ENCODE assay signal across 19 cellular contexts in genomic region chr4:121863787-121864186, GRCh38. TPM values are rescaled to one million over a fixed set of nuclear protein-coding genes. Genes with fewer than 3 reads are reported as not detected.
A peak's percentile ranks its signal among the peaks of the same experiment; 100 is the strongest.
DNase-seq lines count a peak whose midpoint lies in the region; ATAC-seq and TF ChIP-seq lines count a peak whose summit lies in the region.
"Had no signal": no experiment of that assay in that cellular context is flagged by ENCODE, and none has a peak within 500 bp of the region (broad histone marks: within the 10 kb centered on the region; RNA-seq: fewer than 3 reads in every experiment).

No MANE protein-coding gene starts in this region.

- ATAC-seq in upper lobe of left lung (ENCODE audit: low FRiP score in 2 of 2) (no peak), left lobe of liver (no peak), esophagus mucosa (no peak)
- ATAC-seq: HCT116 had no signal

- in situ Hi-C loops in G401 (cut with HindIII; ENCODE audit: low sequenced_read_pairs), result no loop called here

- H3K4me1 ChIP-seq in upper lobe of left lung, result no peaks in the 10 kb centered on the region
- H3K4me1 ChIP-seq: SJCRH30 had no signal

- TF ChIP-seq POLR2A in upper lobe of left lung (IDR thresholded peaks at IDR 0.05), result no peak

- peaks cover 2 to 41% (median 5%) of the 10 kb centered on the region in 4 donors for H3K36me3 ChIP-seq in upper lobe of left lung

- no peak overlapping the region for H3K27ac ChIP-seq in upper lobe of left lung
- H3K27ac ChIP-seq: PC-9, SJCRH30 had no signal

- no peaks in the 10 kb centered on the region for H3K27me3 ChIP-seq in upper lobe of left lung
- H3K27me3 ChIP-seq: MG63, SJCRH30 had no signal

- TF ChIP-seq CTCF in choroid plexus epithelial cell (conservative IDR thresholded peaks at IDR 0.05; ENCODE audit: low read depth, low read length) (no peak), upper lobe of left lung (IDR thresholded peaks at IDR 0.05) (no peak)

- 90% methylated on average over 7 of the region's 7 CpGs for WGBS in upper lobe of left lung, 2 donors

- no peak overlapping the region for H3K4me3 ChIP-seq in choroid plexus epithelial cell (ENCODE audit: low read depth, low read length)
- H3K4me3 ChIP-seq in upper lobe of left lung, result no peak overlapping the region
- H3K4me3 ChIP-seq: MG63, PC-9, SJCRH30 had no signal

- H3K9me3 ChIP-seq in upper lobe of left lung, result no peaks in the 10 kb centered on the region
- H3K9me3 ChIP-seq: SJCRH30 had no signal

- DNase-seq in COLO668 (lab: John Stamatoyannopoulos, UW; ENCODE audit: unreplicated experiment) (peak; percentile 2), G401 (ENCODE audit: low spot score) (peak; percentile 5), NCI-H69 (lab: John Stamatoyannopoulos, UW) (peak; percentile 35), choroid plexus epithelial cell (ENCODE audit: low read depth) (peak; percentile 34), upper lobe of left lung (no peak), AML-193 (lab: John Stamatoyannopoulos, UW) (no peak), left lobe of liver (ENCODE audit: low spot score) (no peak)
- DNase-seq: COR-L47, Karpas-422, MG63, NCI-H1092, NCI-H146, NCI-H2081, NCI-H345, NCI-H774, PC-9, SJCRH30 had no signal

- TF ChIP-seq EP300 in upper lobe of left lung (IDR thresholded peaks at IDR 0.05), result no peak

RNA-seq across cellular contexts. Expression of gene BBS7, which starts 6.5 kb away (rescaled TPM):
- 13.7 and 18.5 TPM in 2 replicates for total RNA-seq in G401 (2014; rRNA removed; shearing (Covaris generic))
- total RNA-seq in upper lobe of left lung, result 10 to 100 TPM in 3 of 6 donors, 1 to 10 TPM in 3; 7.3 to 13.2 (median 9.9) TPM
- total RNA-seq in left lobe of liver, result 3.1 TPM
- 8.6 TPM for total RNA-seq in esophagus mucosa

RNA-seq across cellular contexts. Expression of gene CCNA2, which starts 40.1 kb away (rescaled TPM):
- 167 and 209 TPM in 2 replicates for total RNA-seq in G401 (2014; rRNA removed; shearing (Covaris generic))
- 1 to 10 TPM; 1.4 to 4.2 (median 2.5) TPM for total RNA-seq in upper lobe of left lung
- 0.45 TPM for total RNA-seq in left lobe of liver
- 22.1 TPM for total RNA-seq in esophagus mucosa

Comparison
In these comparisons a context has a peak if more than half of its experiments do, and no peak if none do; other contexts are left out.
1. DNase-seq: peak in COLO668 (single experiment), G401 (single experiment), NCI-H69 (single experiment) and choroid plexus epithelial cell (single experiment); none in upper lobe of left lung (0 of 2), AML-193 (0 of 2) and left lobe of liver (single experiment).